Comparison of ENCODE assay signal across 10 cellular contexts in genomic region chr6:111552999-111553398, GRCh38. TPM values are rescaled to one million over a fixed set of nuclear protein-coding genes. Genes with fewer than 3 reads are reported as not detected.
DNase-seq lines count a peak whose midpoint lies in the region; ATAC-seq and TF ChIP-seq lines count a peak whose summit lies in the region.
"Had no signal": no experiment of that assay in that cellular context is flagged by ENCODE, and none has a peak within 500 bp of the region (broad histone marks: within the 10 kb centered on the region; RNA-seq: fewer than 3 reads in every experiment).

No MANE protein-coding gene starts in this region.

- H2AK5ac ChIP-seq in mesendoderm (ENCODE audit: low read length): no peak overlapping the region

- H3K4me2 ChIP-seq in mesendoderm (ENCODE audit: low read length): no peak overlapping the region
- no peak overlapping the region for H3K4me2 ChIP-seq in PC-9

- ATAC-seq in Right ventricle myocardium superior (ENCODE audit: poor library complexity): no peak
- ATAC-seq in T-helper 17 cell: no peak
- ATAC-seq in upper lobe of left lung (ENCODE audit: low FRiP score in 2 of 2): no peak

- CTCF ChIA-PET in PC-9 (lab: Charles Lee): no interaction called here
- CTCF ChIA-PET in HEK293T (lab: Yijun Ruan, JAX): interaction anchor here (0.8 to 1.7 kb wide), 2 partner anchors 13 kb away, joined by 3 to 6 read pairs; no protein-coding TSS in a partner anchor

- no peak for TF ChIP-seq POLR2A in upper lobe of left lung (IDR thresholded peaks at IDR 0.05)

- H3K4me1 ChIP-seq in cardiac muscle cell (ENCODE audit: low read depth) (peaks cover 42% of the 10 kb centered on the region), mesendoderm (ENCODE audit: control insufficient read depth, low read depth, low read length) (peaks cover 24% of the 10 kb centered on the region), upper lobe of left lung (peaks cover 17 to 24% (median 19%) of the 10 kb centered on the region in 4 donors), PC-9 (replicated peaks; ENCODE audit: insufficient read depth) (no peaks in the 10 kb centered on the region)

- BruUV-seq in PC-9 (replicated peaks; lab: Mats Ljungman, UMichigan): no TSS peak

- DNase-seq in cardiac muscle cell (ENCODE audit: low read depth in 1 of 2, low spot score in 1 of 2) (no peak), Right ventricle myocardium superior (no peak), T-helper 17 cell (no peak), mesendoderm (peak; percentile 51), upper lobe of left lung (no peak), NCI-H524 treated with DMSO at 0.1 percent for 48 hours (lab: John Stamatoyannopoulos, UW) (no peak), PC-9 (no peak), HEK293T (ENCODE audit: extremely low spot score) (no peak)
- DNase-seq: central memory CD4-positive, alpha-beta T cell; SIG-M5 had no signal

- H3K18ac ChIP-seq in mesendoderm (ENCODE audit: low read length): peak overlapping the region; percentile 13

- POLR2A ChIA-PET in PC-9 (lab: Charles Lee; ENCODE audit: unreplicated experiment) (interaction anchor here (0.6 to 1.1 kb wide), 3 partner anchors 31 to 54 kb away, joined by 7 to 10 read pairs (median 7); no protein-coding TSS in a partner anchor), HEK293T (lab: Yijun Ruan, JAX) (interaction anchor here (1.6 kb wide), 1 partner anchor 68 kb away, joined by 4 read pairs; no protein-coding TSS in a partner anchor)

- H3K27me3 ChIP-seq in cardiac muscle cell (no peaks in the 10 kb centered on the region), mesendoderm (ENCODE audit: insufficient read depth, low read length, poor library complexity) (no peaks in the 10 kb centered on the region), upper lobe of left lung (no peaks in the 10 kb centered on the region), PC-9 (ENCODE audit: insufficient read depth, low read depth) (no peaks in the 10 kb centered on the region)

- intact Hi-C loops in Right ventricle myocardium superior (cut with DNase I) (no loop called here), PC-9 (cut with micrococcal nuclease; ENCODE audit: unreplicated experiment) (no loop called here)

- H3K4me3 ChIP-seq in cardiac muscle cell (no peak overlapping the region), mesendoderm (ENCODE audit: low read length) (no peak overlapping the region), upper lobe of left lung (no peak overlapping the region), PC-9 (no peak overlapping the region)

- no CpG with 5 or more reads among the region's 6 CpGs for WGBS in mesendoderm (ENCODE audit: extremely low coverage, insufficient coverage, low lambda C conversion rate)
- WGBS in upper lobe of left lung, 2 donors: 92 to 94% methylated on average over 3 to 6 of the region's 6 CpGs

- no peak overlapping the region for H2BK15ac ChIP-seq in mesendoderm (replicated peaks; ENCODE audit: low read depth)

- H3K9me2 ChIP-seq in PC-9 (ENCODE audit: insufficient read depth): no peaks in the 10 kb centered on the region

- peak overlapping the region; percentile 98 for H3K27ac ChIP-seq in cardiac muscle cell
- H3K27ac ChIP-seq in mesendoderm (ENCODE audit: low read depth, low read length): peak overlapping the region; percentile 11
- peak overlapping the region in 3 of 4 donors; percentile 12 to 69 (median 54) for H3K27ac ChIP-seq in upper lobe of left lung
- no peak overlapping the region for H3K27ac ChIP-seq in PC-9

- no peak overlapping the region for H4K5ac ChIP-seq in mesendoderm (ENCODE audit: low read length)

- TF ChIP-seq CTCF in cardiac muscle cell (IDR thresholded peaks at IDR 0.05; ENCODE audit: low read depth, low read length) (no peak), upper lobe of left lung (IDR thresholded peaks at IDR 0.05) (no peak), PC-9 (conservative IDR thresholded peaks at IDR 0.05) (no peak)

- H3K27me3 Mint-ChIP-seq in T-helper 17 cell: no peaks in the 10 kb centered on the region

- H3K9me3 ChIP-seq in cardiac muscle cell (ENCODE audit: low read depth) (no peaks in the 10 kb centered on the region), T-helper 17 cell (ENCODE audit: control insufficient read depth, low read length, poor library complexity, severe bottlenecking) (no peaks in the 10 kb centered on the region), upper lobe of left lung (no peaks in the 10 kb centered on the region), PC-9 (ENCODE audit: insufficient read depth, low read depth) (no peaks in the 10 kb centered on the region)

- H3K56ac ChIP-seq in mesendoderm (ENCODE audit: low read length): no peak overlapping the region

- no peak overlapping the region for H2BK120ac ChIP-seq in mesendoderm (ENCODE audit: low read depth, low read length)

- H3F3A ChIP-seq in PC-9 (ENCODE audit: insufficient read depth, low read depth): no peaks in the 10 kb centered on the region

- H3K9ac ChIP-seq in mesendoderm (ENCODE audit: low read length): no peak overlapping the region

- H3K79me2 ChIP-seq in mesendoderm (ENCODE audit: control insufficient read depth, insufficient read depth, low read length): no peaks in the 10 kb centered on the region
- H3K79me2 ChIP-seq in PC-9 (ENCODE audit: low read depth): no peaks in the 10 kb centered on the region

- H3K36me3 Mint-ChIP-seq in T-helper 17 cell (ENCODE audit: low read depth): no peaks in the 10 kb centered on the region

- H4K8ac ChIP-seq in mesendoderm (ENCODE audit: low read depth, low read length): no peak overlapping the region

- H2BK5ac ChIP-seq in mesendoderm (ENCODE audit: low read length): no peak overlapping the region

- H3K36me3 ChIP-seq in cardiac muscle cell (no peaks in the 10 kb centered on the region), mesendoderm (ENCODE audit: control insufficient read depth, insufficient read depth, low read length) (no peaks in the 10 kb centered on the region), upper lobe of left lung (peaks cover 0 to 8% (median 0%) of the 10 kb centered on the region in 4 donors), PC-9 (ENCODE audit: low read depth) (peaks cover 2% of the 10 kb centered on the region; the same call in 1 of the 2 replicates)

- no peak overlapping the region for H2AFZ ChIP-seq in PC-9

- no peaks in the 10 kb centered on the region; the same call in 1 of the 2 replicates for H4K20me1 ChIP-seq in PC-9 (ENCODE audit: insufficient read depth)

- H3K79me1 ChIP-seq in mesendoderm (ENCODE audit: low read length): no peaks in the 10 kb centered on the region

- H3K23ac ChIP-seq in mesendoderm (ENCODE audit: low read length): no peak overlapping the region

- H3K4ac ChIP-seq in mesendoderm (ENCODE audit: low read depth, low read length): no peak overlapping the region

- H3K27ac Mint-ChIP-seq in T-helper 17 cell: peak overlapping the region; percentile 47

- no peak overlapping the region for H3K4me3 Mint-ChIP-seq in T-helper 17 cell

- TF ChIP-seq EP300 in upper lobe of left lung (IDR thresholded peaks at IDR 0.05): no peak

- H3K4me1 Mint-ChIP-seq in T-helper 17 cell: peaks cover 3% of the 10 kb centered on the region

TF ChIP-seq in HEK293T, 16 proteins besides CTCF, POLR2A, EP300 and RAD21:
- no peak for TF ChIP-seq NFRKB (IDR thresholded peaks at IDR 0.05)
- no peak for TF ChIP-seq CTBP1 (IDR thresholded peaks at IDR 0.05; ENCODE audit: borderline replicate concordance)
- no peak for TF ChIP-seq FOXM1 (IDR thresholded peaks at IDR 0.05; ENCODE audit: borderline replicate concordance)
- no peak; the same call in 1 of the 2 replicates for TF ChIP-seq HDGF (IDR thresholded peaks at IDR 0.05; ENCODE audit: borderline replicate concordance)
- no peak for TF ChIP-seq L3MBTL2 (conservative IDR thresholded peaks at IDR 0.05)
- no peak for TF ChIP-seq BHLHE40 (IDR thresholded peaks at IDR 0.05; ENCODE audit: borderline replicate concordance)
- TF ChIP-seq ZNF384 (IDR thresholded peaks at IDR 0.05): no peak
- no peak for TF ChIP-seq ARNT (IDR thresholded peaks at IDR 0.05)
- no peak for TF ChIP-seq LEF1 (IDR thresholded peaks at IDR 0.05; ENCODE audit: borderline replicate concordance)
- no peak for TF ChIP-seq SP1 (IDR thresholded peaks at IDR 0.05)
TF ChIP-seq in HEK293T: peak in this region for 0.

RNA-seq across cellular contexts. Expression of gene TRAF3IP2, which starts 52.7 kb away (rescaled TPM):
- total RNA-seq in cardiac muscle cell (19.0 and 28.9 TPM in 2 replicates), Right ventricle myocardium superior (10.0 TPM), T-helper 17 cell (10 to 100 TPM; 19.9 to 33.5 TPM), upper lobe of left lung (10 to 100 TPM; 29.2 to 38.0 (median 32.5) TPM), PC-9 (2021) (28.0 and 37.6 TPM in 2 replicates)
- polyA plus RNA-seq in cardiac muscle cell: 15.2 and 20.8 TPM in 2 replicates
- 23.9 TPM for polyA plus RNA-seq in mesendoderm (2013, experiment 1 of 2)
- 23.3 TPM for polyA plus RNA-seq in mesendoderm (2013, experiment 2 of 2)
